In genomic region chr5:124921694-124922093, GRCh38 we compare ENCODE assay signal across 12 cellular contexts.
DNase-seq lines count a peak whose midpoint lies in the region; ATAC-seq and TF ChIP-seq lines count a peak whose summit lies in the region.
"Had no signal": no experiment of that assay in that cellular context is flagged by ENCODE, and none has a peak within 500 bp of the region (broad histone marks: within the 10 kb centered on the region; RNA-seq: fewer than 3 reads in every experiment).

No MANE protein-coding gene starts in this region.

- POLR2A ChIA-PET in PC-9 (lab: Charles Lee; ENCODE audit: unreplicated experiment) = interaction anchor here (0.7 kb wide), 1 partner anchor 520 kb away, joined by 3 read pairs; no protein-coding TSS in a partner anchor
- POLR2A ChIA-PET in SK-N-SH (lab: Yijun Ruan, JAX) = no interaction called here

- TF ChIP-seq CTCF in GM06990 (IDR thresholded peaks at IDR 0.05; ENCODE audit: insufficient read depth, low read length, poor library complexity, severe bottlenecking) (no peak), PC-9 (conservative IDR thresholded peaks at IDR 0.05) (no peak), nephron progenitor cell (IDR thresholded peaks at IDR 0.05) (no peak), SK-N-SH (IDR thresholded peaks at IDR 0.05) (no peak), tibial artery (IDR thresholded peaks at IDR 0.05) (no peak)

- BruUV-seq in PC-9 (replicated peaks; lab: Mats Ljungman, UMichigan) = no TSS peak

- H3K4me1 ChIP-seq in PC-9 (replicated peaks; ENCODE audit: insufficient read depth) (no peaks in the 10 kb centered on the region), SK-N-SH (ENCODE audit: control insufficient read depth in 1 of 2, insufficient read depth in 2 of 2, low read depth in 1 of 2, low read length in 1 of 2) (no peaks in the 10 kb centered on the region), tibial artery (peaks cover 0 to 11% (median 0%) of the 10 kb centered on the region in 4 donors)

- H3K27me3 Mint-ChIP-seq in nephron progenitor cell (ENCODE audit: low read depth, poor library complexity) = no peaks in the 10 kb centered on the region
- H3K27me3 Mint-ChIP-seq: activated naive CD4-positive, alpha-beta T cell treated with anti-CD3 and anti-CD28 coated beads, Interleukin-2, amount 10 ng/mL, durations not matched to agents 7 days and 5 days had no signal

- CTCF ChIA-PET in PC-9 (lab: Charles Lee) (no interaction called here), SK-N-SH (lab: Yijun Ruan, JAX) (interaction anchor here (1.0 to 1.8 kb wide), 2 partner anchors 11 to 173 kb away, joined by 3 to 5 read pairs; no protein-coding TSS in a partner anchor)

- no peaks in the 10 kb centered on the region for H3K36me3 ChIP-seq in GM06990 (ENCODE audit: control insufficient read depth, insufficient read depth, low read length)
- no peaks in the 10 kb centered on the region for H3K36me3 ChIP-seq in PC-9 (ENCODE audit: low read depth)
- H3K36me3 ChIP-seq in SK-N-SH (replicated peaks in 1 of 2; ENCODE audit: control insufficient read depth in 1 of 2, insufficient read depth in 2 of 2, low read length in 1 of 2) = no peaks in the 10 kb centered on the region
- H3K36me3 ChIP-seq in tibial artery = no peaks in the 10 kb centered on the region
- H3K36me3 ChIP-seq: Peyer's patch had no signal

- TF ChIP-seq RAD21 in SK-N-SH (IDR thresholded peaks at IDR 0.05; ENCODE audit: low read length) = no peak

- H3K27ac ChIP-seq in PC-9 = no peak overlapping the region
- H3K27ac ChIP-seq in SK-N-SH (ENCODE audit: low read depth in 2 of 2, low read length in 1 of 2) = no peak overlapping the region
- no peak overlapping the region for H3K27ac ChIP-seq in tibial artery
- H3K27ac ChIP-seq: HL-60 had no signal

- H3K27me3 ChIP-seq in GM06990 (replicated peaks; ENCODE audit: control insufficient read depth, insufficient read depth, low read length) = no peaks in the 10 kb centered on the region
- no peaks in the 10 kb centered on the region for H3K27me3 ChIP-seq in PC-9 (ENCODE audit: insufficient read depth, low read depth)
- no peaks in the 10 kb centered on the region for H3K27me3 ChIP-seq in SK-N-SH (ENCODE audit: insufficient read depth)
- no peaks in the 10 kb centered on the region for H3K27me3 ChIP-seq in tibial artery
- H3K27me3 ChIP-seq: Peyer's patch had no signal

- H3K4me2 ChIP-seq in PC-9 = no peak overlapping the region
- no peak overlapping the region for H3K4me2 ChIP-seq in SK-N-SH

- H3K9ac ChIP-seq in SK-N-SH = no peak overlapping the region

- H3K9me3 Mint-ChIP-seq in nephron progenitor cell = peaks cover 4% of the 10 kb centered on the region

- H3K4me3 ChIP-seq in GM06990 (replicated peaks; ENCODE audit: low read depth, low read length) = peak overlapping the region; percentile 42
- no peak overlapping the region for H3K4me3 ChIP-seq in PC-9
- no peak overlapping the region for H3K4me3 ChIP-seq in SK-N-SH (ENCODE audit: low read depth in 2 of 2, low read length in 1 of 2)
- H3K4me3 ChIP-seq in tibial artery = no peak overlapping the region
- H3K4me3 ChIP-seq: Peyer's patch had no signal

- no peak overlapping the region for H3K4me3 Mint-ChIP-seq in nephron progenitor cell
- H3K4me3 Mint-ChIP-seq: activated naive CD4-positive, alpha-beta T cell treated with anti-CD3 and anti-CD28 coated beads, Interleukin-2, amount 10 ng/mL, durations not matched to agents 7 days and 5 days had no signal

- H3K79me2 ChIP-seq in PC-9 (ENCODE audit: low read depth) (no peaks in the 10 kb centered on the region), SK-N-SH (ENCODE audit: insufficient read depth) (no peaks in the 10 kb centered on the region)

- intact Hi-C loops in PC-9 (cut with micrococcal nuclease; ENCODE audit: unreplicated experiment) (no loop called here), tibial artery (cut with DNase I; ENCODE audit: low total_unique reads) (no loop called here)

- H2AFZ ChIP-seq in PC-9 (no peak overlapping the region), SK-N-SH (ENCODE audit: low read depth) (no peak overlapping the region)

- H4K20me1 ChIP-seq in PC-9 (ENCODE audit: insufficient read depth) = no peaks in the 10 kb centered on the region
- H4K20me1 ChIP-seq in SK-N-SH (ENCODE audit: insufficient read depth) = no peaks in the 10 kb centered on the region

- no peaks in the 10 kb centered on the region for H3F3A ChIP-seq in PC-9 (ENCODE audit: insufficient read depth, low read depth)
- no peaks in the 10 kb centered on the region for H3F3A ChIP-seq in SK-N-SH (replicated peaks; ENCODE audit: insufficient read depth)

- H3K4me1 Mint-ChIP-seq in nephron progenitor cell = no peaks in the 10 kb centered on the region
- H3K4me1 Mint-ChIP-seq: activated naive CD4-positive, alpha-beta T cell treated with anti-CD3 and anti-CD28 coated beads, Interleukin-2, amount 10 ng/mL, durations not matched to agents 7 days and 5 days had no signal

- peaks cover 5% of the 10 kb centered on the region for H3K36me3 Mint-ChIP-seq in nephron progenitor cell (ENCODE audit: low read depth)
- H3K36me3 Mint-ChIP-seq: activated naive CD4-positive, alpha-beta T cell treated with anti-CD3 and anti-CD28 coated beads, Interleukin-2, amount 10 ng/mL, durations not matched to agents 7 days and 5 days had no signal

- ATAC-seq in GM19467 (IDR thresholded peaks at IDR 0.05; ENCODE audit: unreplicated experiment) (peak; percentile 23), HG03039 (IDR thresholded peaks at IDR 0.05; ENCODE audit: unreplicated experiment) (peak; percentile 16)

- in situ Hi-C loops in SK-MEL-5 (cut with HindIII; ENCODE audit: low pct_unique_long_range_greater_than_20kb, low sequenced_read_pairs) = no loop called here

- no peak for TF ChIP-seq EP300 in SK-N-SH (IDR thresholded peaks at IDR 0.05; ENCODE audit: borderline replicate concordance in 1 of 2, low read depth in 1 of 2, low read length in 1 of 2)

- DNase-seq in GM06990 (ENCODE audit: extremely low read depth, insufficient read length) (no peak), SK-MEL-5 (ENCODE audit: low read depth, low spot score) (peak; percentile 55), PC-9 (no peak), nephron progenitor cell (no peak), SK-N-SH (no peak), tibial artery (no peak)
- DNase-seq: activated naive CD4-positive, alpha-beta T cell treated with anti-CD3 and anti-CD28 coated beads, Interleukin-2, amount 10 ng/mL, durations not matched to agents 7 days and 5 days; GF-D8 had no signal

- no peaks in the 10 kb centered on the region for H3K9me2 ChIP-seq in PC-9 (ENCODE audit: insufficient read depth)
- H3K9me2 ChIP-seq in SK-N-SH = no peaks in the 10 kb centered on the region

- H3K27ac Mint-ChIP-seq in nephron progenitor cell = no peak overlapping the region
- H3K27ac Mint-ChIP-seq: activated naive CD4-positive, alpha-beta T cell treated with anti-CD3 and anti-CD28 coated beads, Interleukin-2, amount 10 ng/mL, durations not matched to agents 7 days and 5 days had no signal

- H3K9me3 ChIP-seq in PC-9 (ENCODE audit: insufficient read depth, low read depth) (no peaks in the 10 kb centered on the region), SK-N-SH (no peaks in the 10 kb centered on the region), tibial artery (no peaks in the 10 kb centered on the region)
- H3K9me3 ChIP-seq: Peyer's patch had no signal

- 79% methylated on average over 4 of the region's 4 CpGs for WGBS in SK-N-SH (ENCODE audit: low lambda C conversion rate)

TF ChIP-seq in SK-N-SH, 30 proteins besides CTCF, POLR2A, EP300 and RAD21:
- TF ChIP-seq JUND (IDR thresholded peaks at IDR 0.05) (no peak), FOXJ3 (CRISPR knock-in tag; IDR thresholded peaks at IDR 0.05) (no peak), GABPA (IDR thresholded peaks at IDR 0.05; ENCODE audit: low read depth) (no peak), RXRA (IDR thresholded peaks at IDR 0.05; ENCODE audit: borderline replicate concordance, low read depth) (no peak), MEF2A (IDR thresholded peaks at IDR 0.05; ENCODE audit: borderline replicate concordance, low read depth) (no peak), GATA2 (CRISPR knock-in tag; IDR thresholded peaks at IDR 0.05) (no peak), YY1 (IDR thresholded peaks at IDR 0.05; ENCODE audit: low read depth) (no peak), REST (IDR thresholded peaks at IDR 0.05; ENCODE audit: low read depth, low read length) (no peak), SIN3A (IDR thresholded peaks at IDR 0.05; ENCODE audit: borderline replicate concordance, low read depth, low read length) (no peak), EZH2phosphoT487 (IDR thresholded peaks at IDR 0.05; ENCODE audit: borderline replicate concordance, low read depth) (no peak)
